1 cellular context compared by ENCODE assay signal in genomic region chr20:4153251-4153650, GRCh38.
TF ChIP-seq lines count a peak whose summit lies in the region.

No MANE protein-coding gene starts in this region.

TF ChIP-seq in IMR-90, 13 proteins besides CTCF, POLR2A, EP300 and RAD21 (continued from another document):
- TF ChIP-seq USF2 (IDR thresholded peaks at IDR 0.05; ENCODE audit: low read depth, low read length) (no peak), FOS (IDR thresholded peaks at IDR 0.05; ENCODE audit: low read depth, low read length) (no peak), MXI1 (IDR thresholded peaks at IDR 0.05; ENCODE audit: borderline replicate concordance, low read depth, low read length) (no peak), BHLHE40 (IDR thresholded peaks at IDR 0.05; ENCODE audit: low read depth, low read length) (no peak), CHD1 (IDR thresholded peaks at IDR 0.05; ENCODE audit: low read depth, low read length) (no peak), NFE2L2 (IDR thresholded peaks at IDR 0.05; ENCODE audit: low read depth, low read length) (no peak)
